26 cellular contexts compared by ENCODE assay signal in the genomic region with DNA sequence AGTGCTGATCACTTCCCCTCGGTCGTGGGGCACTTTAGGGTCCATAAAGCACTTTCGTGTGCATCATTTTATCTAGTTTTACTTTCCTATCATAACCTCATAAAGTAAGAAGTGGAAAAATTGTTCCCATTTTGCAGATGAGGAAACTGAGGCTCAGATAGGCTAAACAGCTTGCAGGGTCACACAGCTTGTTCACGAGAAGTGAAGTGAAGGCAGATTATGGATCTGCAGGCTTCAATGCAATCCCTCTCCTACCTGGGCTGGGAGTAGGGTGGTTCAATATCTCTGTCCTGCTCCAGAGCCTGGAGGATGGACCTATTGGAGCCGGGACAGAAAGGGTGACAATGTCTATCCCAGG. TPM values are rescaled to one million over a fixed set of nuclear protein-coding genes. Genes with fewer than 3 reads are reported as not detected.
DNase-seq lines count a peak whose midpoint lies in the region; ATAC-seq, FAIRE-seq and TF ChIP-seq lines count a peak whose summit lies in the region.
"Had no signal": no experiment of that assay in that cellular context is flagged by ENCODE, and none has a peak within 500 bp of the region (broad histone marks: within the 10 kb centered on the region; RNA-seq: fewer than 3 reads in every experiment).

No MANE protein-coding gene starts in this region.

- H3K79me2 ChIP-seq in K562 (ENCODE audit: control insufficient read depth, insufficient read depth, low read length) (no peaks in the 10 kb centered on the region), osteoblast (ENCODE audit: insufficient read depth, low read length) (no peaks in the 10 kb centered on the region)

- H3K4me1 ChIP-seq in HEK293 (ENCODE audit: control insufficient read depth, insufficient read depth, low read length), result no peaks in the 10 kb centered on the region
- peaks cover 4 to 77% of the 10 kb centered on the region in 2 experiments; a peak in 4 of 5 replicates for H3K4me1 ChIP-seq in K562 (replicated peaks in 1 of 2; ENCODE audit: control insufficient read depth in 2 of 2, insufficient read depth in 2 of 2, low read length in 2 of 2)
- no peaks in the 10 kb centered on the region for H3K4me1 ChIP-seq in osteoblast (ENCODE audit: insufficient read depth, low read length)
- H3K4me1 ChIP-seq: BE2C had no signal

- 5% methylated on average over 5 of the region's 5 CpGs for WGBS in K562 (ENCODE audit: insufficient coverage, low coverage, missing lambda C conversion rate)

- H3K27me3 Mint-ChIP-seq in endothelial cell (ENCODE audit: unreplicated experiment), result peaks cover 14% of the 10 kb centered on the region

- TF ChIP-seq CTCF in HEK293 (tag by site-specific recombination; IDR thresholded peaks at IDR 0.05), result no peak
- TF ChIP-seq CTCF in K562 (IDR thresholded peaks at IDR 0.05 in 2 of 3, conservative IDR thresholded peaks at IDR 0.05 in 1 of 3; ENCODE audit: insufficient read depth in 2 of 3, low read depth in 1 of 3, low read length in 3 of 3), result no peak
- no peak for TF ChIP-seq CTCF in endothelial cell (IDR thresholded peaks at IDR 0.05; ENCODE audit: unreplicated experiment)
- TF ChIP-seq CTCF in osteoblast (IDR thresholded peaks at IDR 0.05; ENCODE audit: extremely low read depth, low read depth, low read length), result no peak

- H3K27me3 ChIP-seq in K562 (ENCODE audit: control insufficient read depth in 2 of 2, insufficient read depth in 2 of 2, low read length in 2 of 2), result peaks cover 0 to 18% of the 10 kb centered on the region in 2 experiments; a peak in 3 of 5 replicates
- H3K27me3 ChIP-seq in osteoblast (ENCODE audit: insufficient read depth, low read length), result no peaks in the 10 kb centered on the region
- no peaks in the 10 kb centered on the region for H3K27me3 ChIP-seq in MG63
- H3K27me3 ChIP-seq: BE2C, BLaER1 had no signal

- H3K4me1 Mint-ChIP-seq in endothelial cell (ENCODE audit: unreplicated experiment), result peaks cover 3% of the 10 kb centered on the region
- H3K4me1 Mint-ChIP-seq: CD8-positive, alpha-beta memory T cell had no signal

- no peaks in the 10 kb centered on the region for H3K9me1 ChIP-seq in K562 (ENCODE audit: control insufficient read depth, insufficient read depth, low read length)

- intact Hi-C loops in K562 (cut with micrococcal nuclease), result no loop called here

- H3K27ac Mint-ChIP-seq in endothelial cell (ENCODE audit: unreplicated experiment), result peak overlapping the region; percentile 48
- H3K27ac Mint-ChIP-seq: CD14-positive monocyte; CD4-positive, alpha-beta memory T cell; CD4-positive, CD25-positive, alpha-beta regulatory T cell; CD8-positive, alpha-beta memory T cell had no signal

- no peak for TF ChIP-seq RAD21 in K562 (CRISPR knock-in tag; conservative IDR thresholded peaks at IDR 0.05 in 1 of 2, IDR thresholded peaks at IDR 0.05 in 1 of 2)

- no peak for TF ChIP-seq POLR2A in K562 (conservative IDR thresholded peaks at IDR 0.05)

- ATAC-seq in K562 (no peak), GM19397 (IDR thresholded peaks at IDR 0.05; ENCODE audit: unreplicated experiment) (no peak)

- no peak overlapping the region for H3K4me3 Mint-ChIP-seq in endothelial cell (ENCODE audit: unreplicated experiment)
- H3K4me3 Mint-ChIP-seq: CD14-positive monocyte; CD4-positive, alpha-beta memory T cell; CD8-positive, alpha-beta memory T cell had no signal

- H2AFZ ChIP-seq in K562 (ENCODE audit: low read depth, low read length) (no peak overlapping the region), osteoblast (ENCODE audit: low read length) (no peak overlapping the region)

- no TSS peak for BruUV-seq in K562 (replicated peaks; lab: Mats Ljungman, UMichigan)

- in situ Hi-C loops in K562 (cut with MboI), result no loop called here

- TF ChIP-seq EP300 in K562 (IDR thresholded peaks at IDR 0.05; ENCODE audit: low read length), result no peak

- POLR2A ChIA-PET in HEK293 (lab: Yijun Ruan, JAX), result no interaction called here
- POLR2A ChIA-PET in K562 (lab: Yijun Ruan, JAX), result interaction anchor here (0.6 to 1.5 kb wide), 4 partner anchors 9 to 168 kb away, joined by 3 to 5 read pairs (median 4); no protein-coding TSS in a partner anchor

- H3K9me3 ChIP-seq in HEK293 (ENCODE audit: control insufficient read depth, insufficient read depth, low read depth, low read length) (no peaks in the 10 kb centered on the region), K562 (replicated peaks; ENCODE audit: control insufficient read depth, insufficient read depth, low read depth, low read length) (no peaks in the 10 kb centered on the region), osteoblast (ENCODE audit: low read depth, low read length) (no peaks in the 10 kb centered on the region), MG63 (no peaks in the 10 kb centered on the region)
- H3K9me3 ChIP-seq: BE2C, BLaER1 had no signal

- no peaks in the 10 kb centered on the region for H3K36me3 Mint-ChIP-seq in endothelial cell (ENCODE audit: low read depth, unreplicated experiment)
- H3K36me3 Mint-ChIP-seq: CD14-positive monocyte; CD4-positive, alpha-beta memory T cell; CD4-positive, CD25-positive, alpha-beta regulatory T cell; CD8-positive, alpha-beta memory T cell had no signal

- no peak overlapping the region for H3K27ac ChIP-seq in HEK293 (ENCODE audit: extremely low read depth, low read depth, low read length)
- H3K27ac ChIP-seq in K562 (ENCODE audit: extremely low read depth, low read depth, low read length), result no peak overlapping the region
- H3K27ac ChIP-seq in osteoblast (ENCODE audit: low read depth, low read length), result no peak overlapping the region
- H3K27ac ChIP-seq: BLaER1 had no signal

- no peak for FAIRE-seq in K562 (lab: Jason Lieb, UNC)
- FAIRE-seq: A204.1, GM12891, GM19239 had no signal

- H3K9me3 Mint-ChIP-seq in endothelial cell (ENCODE audit: unreplicated experiment), result no peaks in the 10 kb centered on the region
- H3K9me3 Mint-ChIP-seq: CD4-positive, alpha-beta memory T cell; CD4-positive, CD25-positive, alpha-beta regulatory T cell; CD8-positive, alpha-beta memory T cell had no signal

- CTCF ChIA-PET in HEK293 (lab: Yijun Ruan, JAX) (interaction anchor here (0.5 to 0.9 kb wide), 4 partner anchors 9 to 361 kb away, joined by 3 to 5 read pairs (median 3); no protein-coding TSS in a partner anchor), K562 (lab: Yijun Ruan, JAX; ENCODE audit: low intra/inter-chr PET ratio) (no interaction called here)

- H3K9ac ChIP-seq in K562 (ENCODE audit: insufficient read depth in 1 of 2, low read depth in 2 of 2, low read length in 2 of 2), result peak overlapping the region in 1 of 2 experiments; percentile 75; a peak in 2 of 4 replicates
- H3K9ac ChIP-seq: BLaER1 had no signal

- DNase-seq in K562 (ENCODE audit: extremely low read depth in 1 of 4, low spot score in 3 of 4) (no peak), endothelial cell (ENCODE audit: low spot score) (no peak), osteoblast (ENCODE audit: insufficient read length, low spot score, missing footprints) (peak; percentile 85), MG63 (no peak), glomerular visceral epithelial cell (ENCODE audit: extremely low spot score) (no peak)
- DNase-seq: 8988T; ACHN; BE2C; CD4-positive, alpha-beta memory T cell; CD4-positive, CD25-positive, alpha-beta regulatory T cell; CD8-positive, alpha-beta memory T cell; COR-L47; DMS 273 treated with DMSO at 0.1 percent for 48 hours; DMS153; DMS53; DMS79; DND-41; EL; GDM1 had no signal

- H3K4me3 ChIP-seq in HEK293 (ENCODE audit: low read depth, low read length) (no peak overlapping the region), K562 (no peak overlapping the region), osteoblast (ENCODE audit: insufficient read depth, low read length) (no peak overlapping the region), MG63 (no peak overlapping the region)
- H3K4me3 ChIP-seq: BLaER1 had no signal

- H3K36me3 ChIP-seq in HEK293 (ENCODE audit: control insufficient read depth in 2 of 2, insufficient read depth in 1 of 2, low read length in 2 of 2), result no peaks in the 10 kb centered on the region
- H3K36me3 ChIP-seq in K562 (ENCODE audit: control insufficient read depth, insufficient read depth, low read length), result no peaks in the 10 kb centered on the region
- no peaks in the 10 kb centered on the region for H3K36me3 ChIP-seq in osteoblast (ENCODE audit: insufficient read depth, low read length)
- H3K36me3 ChIP-seq in MG63, result no peaks in the 10 kb centered on the region
- H3K36me3 ChIP-seq: BE2C, BLaER1 had no signal

- H4K20me1 ChIP-seq in K562 (replicated peaks; ENCODE audit: control insufficient read depth, insufficient read depth, low read length) (peaks cover 16% of the 10 kb centered on the region; the same call in 1 of the 2 replicates), osteoblast (ENCODE audit: insufficient read depth, low read length) (no peaks in the 10 kb centered on the region)
- H4K20me1 ChIP-seq: BLaER1 had no signal

- H3K4me2 ChIP-seq in K562 (ENCODE audit: insufficient read depth, low read length), result no peak overlapping the region
- no peak overlapping the region for H3K4me2 ChIP-seq in osteoblast (ENCODE audit: insufficient read depth, low read length)
- H3K4me2 ChIP-seq: BLaER1 had no signal

RNA-seq across cellular contexts. Expression of a gene that starts 10.8 kb away (rescaled TPM):
- total RNA-seq in K562 (2011; cell fraction: chromatin; rRNA removed; ENCODE audit: low replicate concordance), result 3.6 and 10.3 TPM in 2 replicates
- total RNA-seq in K562 (2011; cell fraction: nucleolus; rRNA removed), result 7.6 and 11.7 TPM in 2 replicates
- total RNA-seq in K562 (2011; cell fraction: nucleoplasm; rRNA removed), result 5.1 and 5.6 TPM in 2 replicates
- total RNA-seq in K562 (2014; rRNA removed) (2.8 and 4.6 TPM in 2 replicates), K562 (2014; rRNA removed; fragmentation: Illumina TruSeq; extraction: Trizol) (0.80 and 1.3 TPM in 2 replicates), K562 (2015; rRNA removed; fragmentation: Illumina TruSeq; extraction: Trizol) (1.6 and 2.0 TPM in 2 replicates), K562 (2021) (14.2 and 16.2 TPM in 2 replicates), endothelial cell (ENCODE audit: unreplicated experiment) (64.2 TPM), osteoblast (not detected in 2 replicates)
- polyA plus RNA-seq in K562 (2011; rRNA removed) (2.4 and 3.9 TPM in 2 replicates), K562 (2014; fragmentation: Illumina TruSeq; extraction: Trizol) (1.7 and 3.2 TPM in 2 replicates), K562 (2014; fragmentation: Nextera tagmentation; extraction: Ambion mirVana) (under 1 TPM; 0.32 to 0.42 TPM), K562 (2014; rRNA removed) (6.6 and 8.3 TPM in 2 replicates)
- 3.2 and 8.5 TPM in 2 replicates for polyA plus RNA-seq in K562 (2011; cell fraction: cytosol; rRNA removed)
- polyA plus RNA-seq in K562 (2011; cell fraction: nucleus; rRNA removed), result 17.0 and 31.8 TPM in 2 replicates
- polyA plus RNA-seq in K562 (2012), result 15.3 and 17.0 TPM in 2 replicates
- 0.60 and 1.1 TPM in 2 replicates for polyA minus RNA-seq in K562 (2011; rRNA and poly(A)+ RNA removed)
- 7.6 and 15.2 TPM in 2 replicates for polyA minus RNA-seq in K562 (2011; cell fraction: cytosol; rRNA and poly(A)+ RNA removed)
- 3.4 and 4.0 TPM in 2 replicates for polyA minus RNA-seq in K562 (2011; cell fraction: nucleus; rRNA and poly(A)+ RNA removed)
- not detected in 2 replicates for total RNA-seq in MG63 (2014; rRNA removed; shearing (Covaris generic); ENCODE audit: low replicate concordance)

RNA-seq across cellular contexts. Expression of a gene that starts 53.9 kb away (rescaled TPM):
- total RNA-seq in K562 (2011; cell fraction: chromatin; rRNA removed; ENCODE audit: low replicate concordance), result 9.2 and 11.5 TPM in 2 replicates
- 5.3 and 7.7 TPM in 2 replicates for total RNA-seq in K562 (2011; cell fraction: nucleolus; rRNA removed)
- 6.3 and 11.7 TPM in 2 replicates for total RNA-seq in K562 (2011; cell fraction: nucleoplasm; rRNA removed)
- total RNA-seq in K562 (2014; rRNA removed) (1.8 and 3.1 TPM in 2 replicates), K562 (2014; rRNA removed; fragmentation: Illumina TruSeq; extraction: Trizol) (2.2 and 2.5 TPM in 2 replicates), K562 (2015; rRNA removed; fragmentation: Illumina TruSeq; extraction: Trizol) (3.4 and 3.9 TPM in 2 replicates), K562 (2021) (1.8 and 3.2 TPM in 2 replicates), endothelial cell (ENCODE audit: unreplicated experiment) (22.6 TPM), osteoblast (8.7 and 12.7 TPM in 2 replicates)
- polyA plus RNA-seq in K562 (2011; rRNA removed) (3.6 and 9.5 TPM in 2 replicates), K562 (2014; fragmentation: Illumina TruSeq; extraction: Trizol) (1.8 TPM in 2 replicates), K562 (2014; fragmentation: Nextera tagmentation; extraction: Ambion mirVana) (1 to 10 TPM; 1.1 to 1.5 TPM), K562 (2014; rRNA removed) (2.4 and 2.6 TPM in 2 replicates)
- polyA plus RNA-seq in K562 (2011; cell fraction: cytosol; rRNA removed), result 1.7 and 5.3 TPM in 2 replicates
- polyA plus RNA-seq in K562 (2011; cell fraction: nucleus; rRNA removed), result 21.4 and 31.5 TPM in 2 replicates
- polyA plus RNA-seq in K562 (2012), result 1.7 and 8.3 TPM in 2 replicates
- 1.8 and 7.0 TPM in 2 replicates for polyA minus RNA-seq in K562 (2011; rRNA and poly(A)+ RNA removed)
- 2.5 and 2.8 TPM in 2 replicates for polyA minus RNA-seq in K562 (2011; cell fraction: cytosol; rRNA and poly(A)+ RNA removed)
- 8.2 and 30.1 TPM in 2 replicates for polyA minus RNA-seq in K562 (2011; cell fraction: nucleus; rRNA and poly(A)+ RNA removed)
- total RNA-seq in MG63 (2014; rRNA removed; shearing (Covaris generic); ENCODE audit: low replicate concordance), result 0.52 and 4.5 TPM in 2 replicates
